1 cellular context compared by ENCODE assay signal in genomic region chr17:1829579-1830257, GRCh38.
TF ChIP-seq lines count a peak whose summit lies in the region.

Gene RPA1, plus strand, starts transcription at chr17:1830005. Its CDS starts 89 bp downstream, at chr17:1830094.
Gene SMYD4, minus strand, starts transcription at chr17:1829902. Its CDS starts 1,908 bp downstream, at chr17:1827994.

TF ChIP-seq in HepG2, 621 proteins besides CTCF, POLR2A, EP300 and RAD21 (continued from another document and continues in another):
- TF ChIP-seq KMT2B (CRISPR knock-in tag; IDR thresholded peaks at IDR 0.05) (peak; percentile 65), IRF2 (CRISPR knock-in tag; IDR thresholded peaks at IDR 0.05) (peak; percentile 36; the same call in 1 of the 2 replicates), TCF7L2 (IDR thresholded peaks at IDR 0.05; ENCODE audit: low read depth, low read length) (no peak), ZBTB42 (CRISPR knock-in tag; IDR thresholded peaks at IDR 0.05) (no peak), ZMYM3 (CRISPR knock-in tag; IDR thresholded peaks at IDR 0.05) (no peak), ZNF761 (CRISPR knock-in tag; conservative IDR thresholded peaks at IDR 0.05) (no peak), ZNF616 (CRISPR knock-in tag; IDR thresholded peaks at IDR 0.05; ENCODE audit: low read depth) (no peak), FOXC1 (CRISPR knock-in tag; IDR thresholded peaks at IDR 0.05; ENCODE audit: borderline replicate concordance) (no peak), RBM22 (optimal IDR thresholded peaks at IDR 0.05; ENCODE audit: low read length) (no peak), ZNF232 (CRISPR knock-in tag; IDR thresholded peaks at IDR 0.05; ENCODE audit: borderline replicate concordance) (no peak), TBX3 (IDR thresholded peaks at IDR 0.05; ENCODE audit: borderline replicate concordance) (no peak), ZNF407 (CRISPR knock-in tag; IDR thresholded peaks at IDR 0.05; ENCODE audit: not compliant biosample characterization) (peak; percentile 38), NR1H2 (CRISPR knock-in tag; IDR thresholded peaks at IDR 0.05; ENCODE audit: borderline replicate concordance, low read depth) (no peak), ZNF562 (CRISPR knock-in tag; IDR thresholded peaks at IDR 0.05; ENCODE audit: borderline replicate concordance) (no peak), E2F1 (CRISPR knock-in tag; IDR thresholded peaks at IDR 0.05) (peak; percentile 45; the same call in 1 of the 2 replicates), STAT6 (CRISPR knock-in tag; IDR thresholded peaks at IDR 0.05; ENCODE audit: borderline replicate concordance) (no peak), ZNF660 (CRISPR knock-in tag; IDR thresholded peaks at IDR 0.05; ENCODE audit: borderline replicate concordance, low read depth) (no peak), IRF1 (CRISPR knock-in tag; IDR thresholded peaks at IDR 0.05; ENCODE audit: low read depth) (no peak), CSRNP2 (CRISPR knock-in tag; conservative IDR thresholded peaks at IDR 0.05; ENCODE audit: low read depth) (no peak), ZSCAN12 (CRISPR knock-in tag; IDR thresholded peaks at IDR 0.05) (no peak), HMGXB4 (CRISPR knock-in tag; IDR thresholded peaks at IDR 0.05; ENCODE audit: borderline replicate concordance in 1 of 2, low read depth in 1 of 2) (no peak; a peak in 1 of 4 replicates), ZNF781 (CRISPR knock-in tag; IDR thresholded peaks at IDR 0.05; ENCODE audit: borderline replicate concordance, not compliant biosample characterization) (no peak), RFX3 (CRISPR knock-in tag; IDR thresholded peaks at IDR 0.05) (no peak), PRMT3 (CRISPR knock-in tag; IDR thresholded peaks at IDR 0.05; ENCODE audit: borderline replicate concordance, low read depth) (no peak), MIER3 (CRISPR knock-in tag; IDR thresholded peaks at IDR 0.05; ENCODE audit: borderline replicate concordance) (no peak), ZNF674 (CRISPR knock-in tag; IDR thresholded peaks at IDR 0.05; ENCODE audit: low read depth) (no peak), BORCS8-MEF2B (CRISPR knock-in tag; IDR thresholded peaks at IDR 0.05) (no peak), AFF4 (CRISPR knock-in tag; IDR thresholded peaks at IDR 0.05) (no peak), ZHX1 (CRISPR knock-in tag; IDR thresholded peaks at IDR 0.05; ENCODE audit: low read depth) (peak; percentile 51; the same call in 1 of the 2 replicates), ZNF230 (CRISPR knock-in tag; IDR thresholded peaks at IDR 0.05) (no peak), ZNF652 (CRISPR knock-in tag; IDR thresholded peaks at IDR 0.05; ENCODE audit: borderline replicate concordance, low read depth) (no peak)
